ENCODE assay signal across 36 cellular contexts in the genomic region with DNA sequence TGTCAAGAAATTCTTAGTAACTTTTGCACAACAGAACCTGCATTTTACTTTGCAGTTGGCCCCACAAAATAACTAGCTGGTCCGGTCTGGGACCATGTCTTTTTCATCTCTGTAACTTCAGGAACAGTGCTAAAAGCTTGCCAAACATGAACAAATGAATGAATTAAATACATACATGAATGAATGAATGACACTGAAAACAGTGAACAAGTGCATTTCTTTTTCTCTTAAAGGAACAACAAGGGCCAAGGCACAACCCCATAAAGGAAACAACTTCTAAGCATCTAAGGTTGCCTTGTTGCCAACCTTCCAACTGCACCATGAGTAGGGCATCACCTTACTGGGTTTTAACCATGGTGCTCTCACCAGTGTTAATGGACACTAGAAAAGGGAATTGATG.
"Had no signal": no experiment of that assay in that cellular context is flagged by ENCODE, and none has a peak within 500 bp of the region (broad histone marks: within the 10 kb centered on the region; RNA-seq: fewer than 3 reads in every experiment).

No MANE protein-coding gene starts in this region.

- H3K36me3 Mint-ChIP-seq: activated CD4-positive, alpha-beta memory T cell treated with anti-CD3 and anti-CD28 coated beads for 36 hours; activated naive CD4-positive, alpha-beta T cell treated with anti-CD3 and anti-CD28 coated beads, Interleukin-2, amount 50 U/mL, for 72 hours; T-cell had no signal

- H3K36me3 ChIP-seq: adrenal gland, breast epithelium, Peyer's patch had no signal

- ATAC-seq: activated naive CD4-positive, alpha-beta T cell treated with anti-CD3 and anti-CD28 coated beads, Interleukin-2, amount 50 U/mL, for 72 hours; activated T-cell treated with anti-CD3 and anti-CD28 coated beads, Interleukin-2, amount 50 U/mL, for 4 hours; PC-3; Right ventricle myocardium inferior; SK-N-SH treated with all-trans-retinoic acid at 6 μM for 48 hours; T-cell; T-helper 17 cell had no signal

- DNase-seq: activated B cell treated with CpG ODN at 0.5 μM for 24 hours; activated CD4-positive, alpha-beta memory T cell treated with anti-CD3 and anti-CD28 coated beads for 36 hours; activated CD4-positive, alpha-beta T cell treated with anti-CD3 and anti-CD28 coated beads for 1 hour; activated CD4-positive, alpha-beta T cell treated with anti-CD3 and anti-CD28 coated beads, Interleukin-2, amount 10 ng/mL, durations not matched to agents 7 days and 5 days; activated CD8-positive, alpha-beta memory T cell treated with anti-CD3 and anti-CD28 coated beads, Interleukin-2, amount 50 U/mL, for 4 hours; activated gamma-delta T cell treated with Interleukin-2 at 50 U/mL for 16 hours; activated naive CD4-positive, alpha-beta T cell treated with anti-CD3 and anti-CD28 coated beads for 36 hours; activated T-cell treated with anti-CD3 and anti-CD28 coated beads for 4 hours; activated T-cell treated with anti-CD3 and anti-CD28 coated beads, Interleukin-2, amount 50 U/mL, for 4 hours; adrenal gland; body of pancreas; NCI-H1092 treated with DMSO at 0.1 percent for 48 hours; NCI-H146; NCI-H187; NCI-H2029 treated with DMSO at 0.1 percent for 48 hours; NCI-H2107; NCI-H2171; NCI-H510A; NCI-H526; NCI-H748 treated with DMSO at 0.1 percent for 48 hours; NK-92 treated with Interleukin-12 subunit alpha and Interleukin-12 subunit beta, amount 100 ng/mL, for 24 hours; PC-3; Peyer's patch; SIG-M5; T-cell; T-helper 17 cell; T-helper 9 cell had no signal

- H3K27ac Mint-ChIP-seq: activated B cell treated with CpG ODN at 0.5 μM for 24 hours; activated CD4-positive, alpha-beta memory T cell treated with anti-CD3 and anti-CD28 coated beads for 36 hours; activated CD4-positive, alpha-beta T cell treated with anti-CD3 and anti-CD28 coated beads, Interleukin-2, amount 10 ng/mL, durations not matched to agents 7 days and 5 days; activated naive CD4-positive, alpha-beta T cell treated with anti-CD3 and anti-CD28 coated beads for 36 hours; activated naive CD4-positive, alpha-beta T cell treated with anti-CD3 and anti-CD28 coated beads, Interleukin-2, amount 50 U/mL, for 72 hours; activated T-helper 1 cell treated with anti-CD3 and anti-CD28 coated beads, Interleukin-12 subunit alpha, Interleukin-12 subunit beta, Interleukin-2, Interleukin-4 antibody, amounts not matched to agents 30 ng/mL and 10 ng/mL and 1 ng/mL, durations not matched to agents 14 hours and 24 hours and 36 hours; T-cell; T-helper 17 cell had no signal

- H3K4me1 Mint-ChIP-seq: activated B cell treated with CpG ODN at 0.5 μM for 24 hours; activated CD4-positive, alpha-beta T cell treated with anti-CD3 and anti-CD28 coated beads, Interleukin-2, amount 10 ng/mL, durations not matched to agents 7 days and 5 days; T-cell; T-helper 17 cell had no signal

- H3K4me1 ChIP-seq: adrenal gland, breast epithelium, Peyer's patch had no signal

- H3K4me3 Mint-ChIP-seq: activated B cell treated with CpG ODN at 0.5 μM for 24 hours; activated CD4-positive, alpha-beta memory T cell treated with anti-CD3 and anti-CD28 coated beads for 36 hours; activated CD4-positive, alpha-beta T cell treated with anti-CD3 and anti-CD28 coated beads, Interleukin-2, amount 10 ng/mL, durations not matched to agents 7 days and 5 days; activated naive CD4-positive, alpha-beta T cell treated with anti-CD3 and anti-CD28 coated beads for 36 hours; activated T-cell treated with anti-CD3 and anti-CD28 coated beads, Interleukin-2, amount 50 U/mL, for 4 hours; activated T-helper 1 cell treated with anti-CD3 and anti-CD28 coated beads, Interleukin-12 subunit alpha, Interleukin-12 subunit beta, Interleukin-2, Interleukin-4 antibody, amounts not matched to agents 30 ng/mL and 10 ng/mL and 1 ng/mL, durations not matched to agents 14 hours and 24 hours and 36 hours; T-cell; T-helper 17 cell had no signal

- H3K4me3 ChIP-seq: adrenal gland, body of pancreas, breast epithelium, coronary artery, Peyer's patch had no signal

- H3K9me3 Mint-ChIP-seq: activated B cell treated with CpG ODN at 0.5 μM for 24 hours; activated CD4-positive, alpha-beta memory T cell treated with anti-CD3 and anti-CD28 coated beads for 36 hours; activated CD4-positive, alpha-beta T cell treated with anti-CD3 and anti-CD28 coated beads, Interleukin-2, amount 10 ng/mL, durations not matched to agents 7 days and 5 days; activated naive CD4-positive, alpha-beta T cell treated with anti-CD3 and anti-CD28 coated beads for 36 hours; activated T-cell treated with anti-CD3 and anti-CD28 coated beads, Interleukin-2, amount 50 U/mL, for 4 hours; activated T-helper 1 cell treated with anti-CD3 and anti-CD28 coated beads, Interleukin-12 subunit alpha, Interleukin-12 subunit beta, Interleukin-2, Interleukin-4 antibody, amounts not matched to agents 30 ng/mL and 10 ng/mL and 1 ng/mL, durations not matched to agents 14 hours and 24 hours and 36 hours had no signal

- H3K9me3 ChIP-seq: adrenal gland, body of pancreas, breast epithelium, Peyer's patch had no signal

- H3K27ac ChIP-seq: adrenal gland, breast epithelium, coronary artery, Peyer's patch, RWPE1, VCaP had no signal

- H3K27me3 ChIP-seq: adrenal gland, body of pancreas, breast epithelium, Peyer's patch had no signal

- FAIRE-seq: astrocyte had no signal
